21 cellular contexts compared by ENCODE assay signal in genomic region chr12:107536613-107537012, GRCh38.
"Had no signal": no experiment of that assay in that cellular context is flagged by ENCODE, and none has a peak within 500 bp of the region (broad histone marks: within the 10 kb centered on the region; RNA-seq: fewer than 3 reads in every experiment).

No MANE protein-coding gene starts in this region.

- H3K4me1 ChIP-seq: adrenal gland, body of pancreas, gastrocnemius medialis, upper lobe of left lung had no signal

- H3K4me3 ChIP-seq: adrenal gland, body of pancreas, gastrocnemius medialis, lung, thoracic aorta, upper lobe of left lung had no signal

- DNase-seq: activated CD4-positive, alpha-beta memory T cell treated with anti-CD3 and anti-CD28 coated beads for 36 hours; activated CD4-positive, alpha-beta T cell treated with anti-CD3 and anti-CD28 coated beads for 36 hours; activated gamma-delta T cell treated with Interleukin-2 at 50 U/mL for 16 hours; activated T-cell treated with anti-CD3 and anti-CD28 coated beads for 4 hours; adrenal gland; body of pancreas; gastrocnemius medialis; head of caudate nucleus; kidney; natural killer cell; stimulated activated CD4-positive, alpha-beta T cell treated with anti-CD3 and anti-CD28 coated beads, Interleukin-4, amount 100 ng/mL, for 4 hours; upper lobe of left lung had no signal

- ATAC-seq: activated CD4-positive, alpha-beta T cell treated with anti-CD3 and anti-CD28 coated beads for 36 hours; activated naive CD4-positive, alpha-beta T cell treated with anti-CD3 and anti-CD28 coated beads, Interleukin-2, amount 50 U/mL, for 72 hours; body of pancreas; gastrocnemius medialis; left lobe of liver; natural killer cell; sciatic nerve; stimulated activated memory B cell treated with anti-CD40 and anti-IgM and Interleukin-4, amounts not matched to agents 10 μg/mL and 1 μg/mL and 100 μg/mL, for 72 hours; WTC11 had no signal

- H3K9me3 ChIP-seq: adrenal gland, body of pancreas, gastrocnemius medialis, neutrophil, thoracic aorta, upper lobe of left lung had no signal

- H3K27ac ChIP-seq: adrenal gland, body of pancreas, gastrocnemius medialis, neutrophil, parathyroid adenoma, thoracic aorta, upper lobe of left lung had no signal

- H3K27me3 ChIP-seq: adrenal gland, body of pancreas, gastrocnemius medialis, neutrophil, upper lobe of left lung had no signal

- H3K36me3 ChIP-seq: adrenal gland, gastrocnemius medialis, neutrophil, thoracic aorta, upper lobe of left lung had no signal
